1 cellular context compared by ENCODE assay signal in the genomic region with DNA sequence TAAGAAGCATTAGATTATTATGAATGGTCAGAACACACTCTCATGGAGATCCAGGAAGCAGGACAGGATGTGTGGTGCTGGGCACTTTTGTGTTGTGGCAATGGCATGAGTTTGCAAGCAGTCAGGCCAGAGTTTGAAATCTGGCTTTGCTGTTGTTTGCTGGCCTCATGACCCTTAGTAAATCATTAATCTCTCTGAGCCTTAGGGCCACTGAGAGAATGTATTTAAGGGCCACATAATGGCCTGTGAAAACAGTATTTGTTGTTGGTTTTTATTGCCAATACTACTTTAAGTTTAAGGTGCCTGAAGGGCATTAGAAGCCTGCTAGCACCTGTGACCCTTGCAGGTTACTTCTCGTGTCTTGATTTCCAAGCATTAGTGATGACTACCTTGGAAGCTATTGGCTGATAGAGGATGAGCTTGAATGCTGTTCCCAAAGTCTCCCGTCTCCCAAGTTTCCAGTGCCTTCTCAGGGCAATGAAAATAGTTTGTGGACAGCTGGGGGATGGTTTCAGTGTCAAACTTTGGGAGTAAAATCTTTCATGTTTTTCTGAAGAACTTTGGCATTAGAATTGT.
TF ChIP-seq lines count a peak whose summit lies in the region.

No MANE protein-coding gene starts in this region.

TF ChIP-seq in HepG2, 621 proteins besides CTCF, POLR2A, EP300 and RAD21 (continued from another document and continues in another):
- TF ChIP-seq, protein P1, sequence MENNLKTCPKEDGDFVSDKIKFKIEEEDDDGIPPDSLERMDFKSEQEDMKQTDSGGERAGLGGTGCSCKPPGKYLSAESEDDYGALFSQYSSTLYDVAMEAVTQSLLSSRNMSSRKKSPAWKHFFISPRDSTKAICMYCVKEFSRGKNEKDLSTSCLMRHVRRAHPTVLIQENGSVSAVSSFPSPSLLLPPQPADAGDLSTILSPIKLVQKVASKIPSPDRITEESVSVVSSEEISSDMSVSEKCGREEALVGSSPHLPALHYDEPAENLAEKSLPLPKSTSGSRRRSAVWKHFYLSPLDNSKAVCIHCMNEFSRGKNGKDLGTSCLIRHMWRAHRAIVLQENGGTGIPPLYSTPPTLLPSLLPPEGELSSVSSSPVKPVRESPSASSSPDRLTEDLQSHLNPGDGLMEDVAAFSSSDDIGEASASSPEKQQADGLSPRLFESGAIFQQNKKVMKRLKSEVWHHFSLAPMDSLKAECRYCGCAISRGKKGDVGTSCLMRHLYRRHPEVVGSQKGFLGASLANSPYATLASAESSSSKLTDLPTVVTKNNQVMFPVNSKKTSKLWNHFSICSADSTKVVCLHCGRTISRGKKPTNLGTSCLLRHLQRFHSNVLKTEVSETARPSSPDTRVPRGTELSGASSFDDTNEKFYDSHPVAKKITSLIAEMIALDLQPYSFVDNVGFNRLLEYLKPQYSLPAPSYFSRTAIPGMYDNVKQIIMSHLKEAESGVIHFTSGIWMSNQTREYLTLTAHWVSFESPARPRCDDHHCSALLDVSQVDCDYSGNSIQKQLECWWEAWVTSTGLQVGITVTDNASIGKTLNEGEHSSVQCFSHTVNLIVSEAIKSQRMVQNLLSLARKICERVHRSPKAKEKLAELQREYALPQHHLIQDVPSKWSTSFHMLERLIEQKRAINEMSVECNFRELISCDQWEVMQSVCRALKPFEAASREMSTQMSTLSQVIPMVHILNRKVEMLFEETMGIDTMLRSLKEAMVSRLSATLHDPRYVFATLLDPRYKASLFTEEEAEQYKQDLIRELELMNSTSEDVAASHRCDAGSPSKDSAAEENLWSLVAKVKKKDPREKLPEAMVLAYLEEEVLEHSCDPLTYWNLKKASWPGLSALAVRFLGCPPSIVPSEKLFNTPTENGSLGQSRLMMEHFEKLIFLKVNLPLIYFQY (CRISPR knock-in tag; IDR thresholded peaks at IDR 0.05; ENCODE audit: borderline replicate concordance) = 0 out of 2 replicates have a peak, but pooled peaks have one; percentile 41
- TF ChIP-seq KAT8 (CRISPR knock-in tag; IDR thresholded peaks at IDR 0.05) = peak; percentile 24; the same call in 1 of the 2 replicates
- TF ChIP-seq ZNF607 (CRISPR knock-in tag; IDR thresholded peaks at IDR 0.05; ENCODE audit: borderline replicate concordance) = peak; percentile 70; the same call in 1 of the 2 replicates
- TF ChIP-seq HNF4A (CRISPR knock-in tag; IDR thresholded peaks at IDR 0.05) = peak; percentile 48
- peak; percentile 46; the same call in 1 of the 2 replicates for TF ChIP-seq ZMYM4 (CRISPR knock-in tag; IDR thresholded peaks at IDR 0.05)
- TF ChIP-seq GATA4 (IDR thresholded peaks at IDR 0.05; ENCODE audit: borderline replicate concordance, low read depth) = no peak; the same call in 1 of the 2 replicates
- TF ChIP-seq, protein P2, sequence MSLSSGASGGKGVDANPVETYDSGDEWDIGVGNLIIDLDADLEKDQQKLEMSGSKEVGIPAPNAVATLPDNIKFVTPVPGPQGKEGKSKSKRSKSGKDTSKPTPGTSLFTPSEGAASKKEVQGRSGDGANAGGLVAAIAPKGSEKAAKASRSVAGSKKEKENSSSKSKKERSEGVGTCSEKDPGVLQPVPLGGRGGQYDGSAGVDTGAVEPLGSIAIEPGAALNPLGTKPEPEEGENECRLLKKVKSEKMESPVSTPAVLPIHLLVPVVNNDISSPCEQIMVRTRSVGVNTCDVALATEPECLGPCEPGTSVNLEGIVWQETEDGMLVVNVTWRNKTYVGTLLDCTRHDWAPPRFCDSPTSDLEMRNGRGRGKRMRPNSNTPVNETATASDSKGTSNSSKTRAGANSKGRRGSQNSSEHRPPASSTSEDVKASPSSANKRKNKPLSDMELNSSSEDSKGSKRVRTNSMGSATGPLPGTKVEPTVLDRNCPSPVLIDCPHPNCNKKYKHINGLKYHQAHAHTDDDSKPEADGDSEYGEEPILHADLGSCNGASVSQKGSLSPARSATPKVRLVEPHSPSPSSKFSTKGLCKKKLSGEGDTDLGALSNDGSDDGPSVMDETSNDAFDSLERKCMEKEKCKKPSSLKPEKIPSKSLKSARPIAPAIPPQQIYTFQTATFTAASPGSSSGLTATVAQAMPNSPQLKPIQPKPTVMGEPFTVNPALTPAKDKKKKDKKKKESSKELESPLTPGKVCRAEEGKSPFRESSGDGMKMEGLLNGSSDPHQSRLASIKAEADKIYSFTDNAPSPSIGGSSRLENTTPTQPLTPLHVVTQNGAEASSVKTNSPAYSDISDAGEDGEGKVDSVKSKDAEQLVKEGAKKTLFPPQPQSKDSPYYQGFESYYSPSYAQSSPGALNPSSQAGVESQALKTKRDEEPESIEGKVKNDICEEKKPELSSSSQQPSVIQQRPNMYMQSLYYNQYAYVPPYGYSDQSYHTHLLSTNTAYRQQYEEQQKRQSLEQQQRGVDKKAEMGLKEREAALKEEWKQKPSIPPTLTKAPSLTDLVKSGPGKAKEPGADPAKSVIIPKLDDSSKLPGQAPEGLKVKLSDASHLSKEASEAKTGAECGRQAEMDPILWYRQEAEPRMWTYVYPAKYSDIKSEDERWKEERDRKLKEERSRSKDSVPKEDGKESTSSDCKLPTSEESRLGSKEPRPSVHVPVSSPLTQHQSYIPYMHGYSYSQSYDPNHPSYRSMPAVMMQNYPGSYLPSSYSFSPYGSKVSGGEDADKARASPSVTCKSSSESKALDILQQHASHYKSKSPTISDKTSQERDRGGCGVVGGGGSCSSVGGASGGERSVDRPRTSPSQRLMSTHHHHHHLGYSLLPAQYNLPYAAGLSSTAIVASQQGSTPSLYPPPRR (CRISPR knock-in tag; IDR thresholded peaks at IDR 0.05; ENCODE audit: borderline replicate concordance) = peak; percentile 56; the same call in 1 of the 2 replicates
- no peak for TF ChIP-seq SUZ12 (IDR thresholded peaks at IDR 0.05; ENCODE audit: low read depth, low read length)
- no peak for TF ChIP-seq ZNF24 (IDR thresholded peaks at IDR 0.05)
- no peak for TF ChIP-seq TOE1 (CRISPR knock-in tag; IDR thresholded peaks at IDR 0.05)
- TF ChIP-seq POLR2G (IDR thresholded peaks at IDR 0.05; ENCODE audit: low read depth, low read length) = 0 out of 2 replicates have a peak, but pooled peaks have one; percentile 32
- TF ChIP-seq, protein P3, sequence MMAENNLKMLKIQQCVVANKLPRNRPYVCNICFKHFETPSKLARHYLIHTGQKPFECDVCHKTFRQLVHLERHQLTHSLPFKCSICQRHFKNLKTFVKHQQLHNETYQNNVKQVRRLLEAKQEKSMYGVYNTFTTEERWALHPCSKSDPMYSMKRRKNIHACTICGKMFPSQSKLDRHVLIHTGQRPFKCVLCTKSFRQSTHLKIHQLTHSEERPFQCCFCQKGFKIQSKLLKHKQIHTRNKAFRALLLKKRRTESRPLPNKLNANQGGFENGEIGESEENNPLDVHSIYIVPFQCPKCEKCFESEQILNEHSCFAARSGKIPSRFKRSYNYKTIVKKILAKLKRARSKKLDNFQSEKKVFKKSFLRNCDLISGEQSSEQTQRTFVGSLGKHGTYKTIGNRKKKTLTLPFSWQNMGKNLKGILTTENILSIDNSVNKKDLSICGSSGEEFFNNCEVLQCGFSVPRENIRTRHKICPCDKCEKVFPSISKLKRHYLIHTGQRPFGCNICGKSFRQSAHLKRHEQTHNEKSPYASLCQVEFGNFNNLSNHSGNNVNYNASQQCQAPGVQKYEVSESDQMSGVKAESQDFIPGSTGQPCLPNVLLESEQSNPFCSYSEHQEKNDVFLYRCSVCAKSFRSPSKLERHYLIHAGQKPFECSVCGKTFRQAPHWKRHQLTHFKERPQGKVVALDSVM (CRISPR knock-in tag; IDR thresholded peaks at IDR 0.05) = no peak
- 0 out of 2 replicates have a peak, but pooled peaks have one; percentile 43 for TF ChIP-seq GFI1 (CRISPR knock-in tag; IDR thresholded peaks at IDR 0.05; ENCODE audit: borderline replicate concordance)
- TF ChIP-seq ZNF143 (CRISPR knock-in tag; IDR thresholded peaks at IDR 0.05) = no peak
- TF ChIP-seq NR2F2 (IDR thresholded peaks at IDR 0.05; ENCODE audit: borderline replicate concordance, low read depth) = peak; percentile 85
- 0 out of 2 replicates have a peak, but pooled peaks have one; percentile 41 for TF ChIP-seq MEF2D (CRISPR knock-in tag; IDR thresholded peaks at IDR 0.05)
- TF ChIP-seq KMT2A (CRISPR knock-in tag; IDR thresholded peaks at IDR 0.05) = peak; percentile 34; the same call in 1 of the 2 replicates
- no peak for TF ChIP-seq NFRKB (IDR thresholded peaks at IDR 0.05)
- TF ChIP-seq SIX4 (CRISPR knock-in tag; IDR thresholded peaks at IDR 0.05) = no peak
- TF ChIP-seq, protein P4, sequence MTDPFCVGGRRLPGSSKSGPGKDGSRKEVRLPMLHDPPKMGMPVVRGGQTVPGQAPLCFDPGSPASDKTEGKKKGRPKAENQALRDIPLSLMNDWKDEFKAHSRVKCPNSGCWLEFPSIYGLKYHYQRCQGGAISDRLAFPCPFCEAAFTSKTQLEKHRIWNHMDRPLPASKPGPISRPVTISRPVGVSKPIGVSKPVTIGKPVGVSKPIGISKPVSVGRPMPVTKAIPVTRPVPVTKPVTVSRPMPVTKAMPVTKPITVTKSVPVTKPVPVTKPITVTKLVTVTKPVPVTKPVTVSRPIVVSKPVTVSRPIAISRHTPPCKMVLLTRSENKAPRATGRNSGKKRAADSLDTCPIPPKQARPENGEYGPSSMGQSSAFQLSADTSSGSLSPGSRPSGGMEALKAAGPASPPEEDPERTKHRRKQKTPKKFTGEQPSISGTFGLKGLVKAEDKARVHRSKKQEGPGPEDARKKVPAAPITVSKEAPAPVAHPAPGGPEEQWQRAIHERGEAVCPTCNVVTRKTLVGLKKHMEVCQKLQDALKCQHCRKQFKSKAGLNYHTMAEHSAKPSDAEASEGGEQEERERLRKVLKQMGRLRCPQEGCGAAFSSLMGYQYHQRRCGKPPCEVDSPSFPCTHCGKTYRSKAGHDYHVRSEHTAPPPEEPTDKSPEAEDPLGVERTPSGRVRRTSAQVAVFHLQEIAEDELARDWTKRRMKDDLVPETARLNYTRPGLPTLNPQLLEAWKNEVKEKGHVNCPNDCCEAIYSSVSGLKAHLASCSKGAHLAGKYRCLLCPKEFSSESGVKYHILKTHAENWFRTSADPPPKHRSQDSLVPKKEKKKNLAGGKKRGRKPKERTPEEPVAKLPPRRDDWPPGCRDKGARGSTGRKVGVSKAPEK (CRISPR knock-in tag; IDR thresholded peaks at IDR 0.05; ENCODE audit: borderline replicate concordance) = no peak
- TF ChIP-seq ZNF674 (CRISPR knock-in tag; IDR thresholded peaks at IDR 0.05; ENCODE audit: low read depth) = no peak
- peak; percentile 27; the same call in 1 of the 2 replicates for TF ChIP-seq NCOR1 (IDR thresholded peaks at IDR 0.05; ENCODE audit: borderline replicate concordance, low read length)
- TF ChIP-seq, protein P5, sequence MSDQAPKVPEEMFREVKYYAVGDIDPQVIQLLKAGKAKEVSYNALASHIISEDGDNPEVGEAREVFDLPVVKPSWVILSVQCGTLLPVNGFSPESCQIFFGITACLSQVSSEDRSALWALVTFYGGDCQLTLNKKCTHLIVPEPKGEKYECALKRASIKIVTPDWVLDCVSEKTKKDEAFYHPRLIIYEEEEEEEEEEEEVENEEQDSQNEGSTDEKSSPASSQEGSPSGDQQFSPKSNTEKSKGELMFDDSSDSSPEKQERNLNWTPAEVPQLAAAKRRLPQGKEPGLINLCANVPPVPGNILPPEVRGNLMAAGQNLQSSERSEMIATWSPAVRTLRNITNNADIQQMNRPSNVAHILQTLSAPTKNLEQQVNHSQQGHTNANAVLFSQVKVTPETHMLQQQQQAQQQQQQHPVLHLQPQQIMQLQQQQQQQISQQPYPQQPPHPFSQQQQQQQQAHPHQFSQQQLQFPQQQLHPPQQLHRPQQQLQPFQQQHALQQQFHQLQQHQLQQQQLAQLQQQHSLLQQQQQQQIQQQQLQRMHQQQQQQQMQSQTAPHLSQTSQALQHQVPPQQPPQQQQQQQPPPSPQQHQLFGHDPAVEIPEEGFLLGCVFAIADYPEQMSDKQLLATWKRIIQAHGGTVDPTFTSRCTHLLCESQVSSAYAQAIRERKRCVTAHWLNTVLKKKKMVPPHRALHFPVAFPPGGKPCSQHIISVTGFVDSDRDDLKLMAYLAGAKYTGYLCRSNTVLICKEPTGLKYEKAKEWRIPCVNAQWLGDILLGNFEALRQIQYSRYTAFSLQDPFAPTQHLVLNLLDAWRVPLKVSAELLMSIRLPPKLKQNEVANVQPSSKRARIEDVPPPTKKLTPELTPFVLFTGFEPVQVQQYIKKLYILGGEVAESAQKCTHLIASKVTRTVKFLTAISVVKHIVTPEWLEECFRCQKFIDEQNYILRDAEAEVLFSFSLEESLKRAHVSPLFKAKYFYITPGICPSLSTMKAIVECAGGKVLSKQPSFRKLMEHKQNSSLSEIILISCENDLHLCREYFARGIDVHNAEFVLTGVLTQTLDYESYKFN (CRISPR knock-in tag; conservative IDR thresholded peaks at IDR 0.05) = peak; percentile 89
- no peak for TF ChIP-seq ZNF121 (CRISPR knock-in tag; IDR thresholded peaks at IDR 0.05)
- no peak for TF ChIP-seq REXO4 (CRISPR knock-in tag; IDR thresholded peaks at IDR 0.05; ENCODE audit: borderline replicate concordance)
- no peak for TF ChIP-seq ZNF30 (CRISPR knock-in tag; IDR thresholded peaks at IDR 0.05)
- TF ChIP-seq NR2C2 (CRISPR knock-in tag; IDR thresholded peaks at IDR 0.05; ENCODE audit: borderline replicate concordance) = peak; percentile 35; the same call in 1 of the 2 replicates
- 0 out of 2 replicates have a peak, but pooled peaks have one; percentile 59 for TF ChIP-seq ZNF3 (CRISPR knock-in tag; IDR thresholded peaks at IDR 0.05)
- no peak for TF ChIP-seq ZNF567 (CRISPR knock-in tag; IDR thresholded peaks at IDR 0.05; ENCODE audit: borderline replicate concordance)
- TF ChIP-seq MXI1 (IDR thresholded peaks at IDR 0.05; ENCODE audit: borderline replicate concordance, low read depth, low read length) = peak; percentile 55; the same call in 1 of the 3 replicates
- TF ChIP-seq ZFY (CRISPR knock-in tag; IDR thresholded peaks at IDR 0.05) = peak; percentile 37; the same call in 1 of the 2 replicates
- no peak for TF ChIP-seq TMF1 (CRISPR knock-in tag; IDR thresholded peaks at IDR 0.05; ENCODE audit: low read depth)
- TF ChIP-seq YEATS2 (CRISPR knock-in tag; IDR thresholded peaks at IDR 0.05; ENCODE audit: borderline replicate concordance) = peak; percentile 14; the same call in 1 of the 2 replicates
- TF ChIP-seq, protein P6, sequence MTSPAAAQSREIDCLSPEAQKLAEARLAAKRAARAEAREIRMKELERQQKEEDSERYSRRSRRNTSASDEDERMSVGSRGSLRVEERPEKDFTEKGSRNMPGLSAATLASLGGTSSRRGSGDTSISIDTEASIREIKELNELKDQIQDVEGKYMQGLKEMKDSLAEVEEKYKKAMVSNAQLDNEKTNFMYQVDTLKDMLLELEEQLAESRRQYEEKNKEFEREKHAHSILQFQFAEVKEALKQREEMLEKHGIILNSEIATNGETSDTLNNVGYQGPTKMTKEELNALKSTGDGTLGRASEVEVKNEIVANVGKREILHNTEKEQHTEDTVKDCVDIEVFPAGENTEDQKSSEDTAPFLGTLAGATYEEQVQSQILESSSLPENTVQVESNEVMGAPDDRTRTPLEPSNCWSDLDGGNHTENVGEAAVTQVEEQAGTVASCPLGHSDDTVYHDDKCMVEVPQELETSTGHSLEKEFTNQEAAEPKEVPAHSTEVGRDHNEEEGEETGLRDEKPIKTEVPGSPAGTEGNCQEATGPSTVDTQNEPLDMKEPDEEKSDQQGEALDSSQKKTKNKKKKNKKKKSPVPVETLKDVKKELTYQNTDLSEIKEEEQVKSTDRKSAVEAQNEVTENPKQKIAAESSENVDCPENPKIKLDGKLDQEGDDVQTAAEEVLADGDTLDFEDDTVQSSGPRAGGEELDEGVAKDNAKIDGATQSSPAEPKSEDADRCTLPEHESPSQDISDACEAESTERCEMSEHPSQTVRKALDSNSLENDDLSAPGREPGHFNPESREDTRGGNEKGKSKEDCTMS (CRISPR knock-in tag; conservative IDR thresholded peaks at IDR 0.05) = no peak
- no peak for TF ChIP-seq ZNF264 (CRISPR knock-in tag; IDR thresholded peaks at IDR 0.05)
- no peak for TF ChIP-seq KLF6 (CRISPR knock-in tag; IDR thresholded peaks at IDR 0.05)
- peak; percentile 59 for TF ChIP-seq TEAD3 (CRISPR knock-in tag; optimal IDR thresholded peaks at IDR 0.05; ENCODE audit: borderline replicate concordance)
- no peak for TF ChIP-seq GTF2F1 (IDR thresholded peaks at IDR 0.05; ENCODE audit: low read length)
- TF ChIP-seq ZNF549 (CRISPR knock-in tag; IDR thresholded peaks at IDR 0.05) = no peak
- no peak for TF ChIP-seq ZBTB1 (CRISPR knock-in tag; IDR thresholded peaks at IDR 0.05; ENCODE audit: borderline replicate concordance)
